ENCODE assay signal across 20 cellular contexts in genomic region chr7:95736635-95737034, GRCh38. TPM values are rescaled to one million over a fixed set of nuclear protein-coding genes. Genes with fewer than 3 reads are reported as not detected.
"Had no signal": no experiment of that assay in that cellular context is flagged by ENCODE, and none has a peak within 500 bp of the region (broad histone marks: within the 10 kb centered on the region; RNA-seq: fewer than 3 reads in every experiment).

No MANE protein-coding gene starts in this region.

- H3K4me3 ChIP-seq: SJCRH30 had no signal

- H3K9me3 ChIP-seq: SJCRH30 had no signal

- ATAC-seq: SK-N-SH treated with all-trans-retinoic acid at 6 μM for 48 hours had no signal

- DNase-seq: KBM-7, MV-4-11, NCI-H1048, NCI-H1105, NCI-H1417, NCI-H1436 treated with DMSO at 0.1 percent for 48 hours, NCI-H1694, NCI-H187 treated with DMSO at 0.1 percent for 48 hours, NCI-H2029 treated with DMSO at 0.1 percent for 48 hours, NCI-H2171 treated with DMSO at 0.1 percent for 48 hours, NCI-H345, NCI-H446 treated with DMSO at 0.1 percent for 48 hours, NCI-H510A treated with DMSO at 0.1 percent for 48 hours, NCI-H526, NCI-H82, RPMI8226, SHP77 treated with DMSO at 0.1 percent for 48 hours had no signal

- H3K27me3 ChIP-seq: SJCRH30 had no signal

- H3K4me1 ChIP-seq: SJCRH30 had no signal

- H3K27ac ChIP-seq: SJCRH30 had no signal

- H3K36me3 ChIP-seq: SJCRH30 had no signal

RNA-seq across cellular contexts. Expression of gene DYNC1I1, which starts 35.7 kb away (rescaled TPM):
- total RNA-seq: MCF 10A had no signal
